Comparison of ENCODE assay signal across 13 cellular contexts in genomic region chr16:51148674-51149228, GRCh38. TPM values are rescaled to one million over a fixed set of nuclear protein-coding genes. Genes with fewer than 3 reads are reported as not detected.
DNase-seq lines count a peak whose midpoint lies in the region; ATAC-seq, FAIRE-seq and TF ChIP-seq lines count a peak whose summit lies in the region.
"Had no signal": no experiment of that assay in that cellular context is flagged by ENCODE, and none has a peak within 500 bp of the region (broad histone marks: within the 10 kb centered on the region; RNA-seq: fewer than 3 reads in every experiment).

No MANE protein-coding gene starts in this region.

- FAIRE-seq in kidney (lab: Jason Lieb, UNC): no peak

- no peak for ATAC-seq in GM21576 (IDR thresholded peaks at IDR 0.05; ENCODE audit: unreplicated experiment)
- ATAC-seq: activated CD8-positive, alpha-beta T cell treated with anti-CD3 and anti-CD28 coated beads for 36 hours; heart left ventricle had no signal

- peaks cover 39 to 96% (median 47%) of the 10 kb centered on the region in 3 donors for H3K27me3 ChIP-seq in stomach

- WGBS in stomach, 5 donors: 57 to 70% (median 64%) methylated on average over 2 of the region's 2 CpGs

- TF ChIP-seq CTCF in HFF-Myc (IDR thresholded peaks at IDR 0.05; ENCODE audit: low read depth, low read length, missing control alignments): no peak
- no peak for TF ChIP-seq CTCF in astrocyte of the spinal cord (IDR thresholded peaks at IDR 0.05; ENCODE audit: low read depth, low read length)
- no peak for TF ChIP-seq CTCF in kidney (IDR thresholded peaks at IDR 0.05; ENCODE audit: borderline replicate concordance, extremely low read depth, insufficient read depth)
- no peak for TF ChIP-seq CTCF in stomach (IDR thresholded peaks at IDR 0.05)

- no peak for TF ChIP-seq POLR2A in stomach (IDR thresholded peaks at IDR 0.05)

- H3K9me3 ChIP-seq in kidney (ENCODE audit: control insufficient read depth in 1 of 2, low read length in 2 of 2): no peaks in the 10 kb centered on the region
- H3K9me3 ChIP-seq in stomach: peaks cover 0 to 8% (median 0%) of the 10 kb centered on the region in 4 donors
- H3K9me3 ChIP-seq: colonic mucosa, heart left ventricle had no signal

- in situ Hi-C loops in astrocyte of the spinal cord (cut with HindIII; ENCODE audit: low sequenced_read_pairs): loop anchor here (25.0 kb wide), 1 partner anchor 614 kb away; no protein-coding TSS in a partner anchor

- TF ChIP-seq EP300 in stomach (IDR thresholded peaks at IDR 0.05): no peak

- no peaks in the 10 kb centered on the region for H3K4me1 ChIP-seq in kidney (ENCODE audit: control insufficient read depth in 1 of 2, insufficient read depth in 1 of 2, low read depth in 1 of 2, low read length in 2 of 2)
- peaks cover 22 to 41% (median 33%) of the 10 kb centered on the region in 4 donors for H3K4me1 ChIP-seq in stomach
- H3K4me1 ChIP-seq: colonic mucosa had no signal

- H3K9ac ChIP-seq in kidney (ENCODE audit: low read length in 2 of 2): peak overlapping the region; percentile 76 to 100

- DNase-seq in HFF-Myc (ENCODE audit: extremely low read depth, low read depth): no peak
- peak; percentile 47 for DNase-seq in astrocyte of the spinal cord (ENCODE audit: low read depth, low spot score)
- DNase-seq in kidney: no peak
- no peak for DNase-seq in stomach
- DNase-seq in DMS114 treated with DMSO at 0.1 percent for 48 hours (lab: John Stamatoyannopoulos, UW; ENCODE audit: unreplicated experiment): no peak
- no peak for DNase-seq in GF-D8 (lab: John Stamatoyannopoulos, UW)
- no peak for DNase-seq in dermis blood vessel endothelial cell
- DNase-seq: activated CD8-positive, alpha-beta T cell treated with anti-CD3 and anti-CD28 coated beads for 36 hours; Calu3; colonic mucosa; heart left ventricle; T-helper 2 cell had no signal

- intact Hi-C loops in kidney (cut with DNase I) (no loop called here), stomach (cut with DNase I; ENCODE audit: low total_unique reads) (no loop called here)

- H3K36me3 ChIP-seq in kidney (ENCODE audit: control insufficient read depth in 1 of 2, insufficient read depth in 2 of 2, low read length in 2 of 2) (no peaks in the 10 kb centered on the region), stomach (no peaks in the 10 kb centered on the region)
- H3K36me3 ChIP-seq: colonic mucosa, heart left ventricle had no signal

- H3K27ac ChIP-seq in kidney (ENCODE audit: low read depth in 2 of 2, low read length in 2 of 2) (peak overlapping the region; percentile 94 to 96), stomach (peak overlapping the region in 4 of 5 donors; percentile 3 to 83 (median 78))
- H3K27ac ChIP-seq: heart left ventricle had no signal

- peak overlapping the region; percentile 85 for H3K4me3 ChIP-seq in HFF-Myc (replicated peaks; ENCODE audit: low read depth, low read length)
- H3K4me3 ChIP-seq in astrocyte of the spinal cord (ENCODE audit: low read depth, low read length): peak overlapping the region; percentile 82
- H3K4me3 ChIP-seq in kidney (ENCODE audit: low read length in 2 of 2): peak overlapping the region; percentile 73 to 87
- H3K4me3 ChIP-seq in stomach: peak overlapping the region in 2 of 4 donors; percentile 45 to 53

RNA-seq across cellular contexts. Expression of gene SALL1, which starts 2.3 kb away (rescaled TPM):
- total RNA-seq in kidney (75.3 TPM), stomach (1 to 10 TPM in 1 of 5 donors, under 1 TPM in 2, not detected in 2; 0.45 to 1.0 (median 0.92) TPM), dermis blood vessel endothelial cell (under 0.01 and 0.05 TPM in 2 replicates)
- polyA plus RNA-seq in kidney (ENCODE audit: insufficient read depth, low read depth, low replicate concordance) (15.3 TPM), stomach (1 to 10 TPM in 2 of 3 donors, under 1 TPM in 1; 0.43 to 6.3 (median 2.6) TPM)
- total RNA-seq: activated CD8-positive, alpha-beta T cell treated with anti-CD3 and anti-CD28 coated beads for 36 hours; Calu3 had no signal

Comparison
In these comparisons a context has a peak if more than half of its experiments do, and no peak if none do; other contexts are left out.
1. RNA of gene SALL1, which starts 2.3 kb away (total RNA-seq): 75.3 TPM in kidney (single experiment); 0.45 to 1.0 TPM in stomach and under 0.01 to 0.05 TPM in dermis blood vessel endothelial cell; every median in the first group is over 10 times any median in the second.